36 cellular contexts compared by ENCODE assay signal in the genomic region with DNA sequence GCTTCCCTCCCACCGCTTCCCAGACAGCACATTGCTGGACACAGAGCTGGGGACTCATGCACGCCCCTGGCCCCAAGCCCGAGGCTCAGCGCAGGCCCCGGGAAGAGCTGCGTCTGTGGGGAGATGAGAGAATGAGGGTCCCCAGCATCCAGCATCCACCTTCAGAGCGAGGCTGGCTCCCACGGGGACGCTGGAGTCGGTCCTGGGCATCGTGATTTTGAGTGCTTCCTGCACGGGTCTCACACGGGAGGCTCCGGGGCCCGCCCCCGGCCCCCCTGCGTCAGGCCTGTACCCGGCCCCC. TPM values are rescaled to one million over a fixed set of nuclear protein-coding genes. Genes with fewer than 3 reads are reported as not detected.
"Had no signal": no experiment of that assay in that cellular context is flagged by ENCODE, and none has a peak within 500 bp of the region (broad histone marks: within the 10 kb centered on the region; RNA-seq: fewer than 3 reads in every experiment).

No MANE protein-coding gene starts in this region.

- H3K36me3 ChIP-seq: cardiac muscle cell had no signal

- H3K9me3 Mint-ChIP-seq: activated CD4-positive, alpha-beta memory T cell treated with anti-CD3 and anti-CD28 coated beads, Interleukin-2, amount 10 ng/mL, durations not matched to agents 7 days and 5 days; activated naive CD8-positive, alpha-beta T cell treated with anti-CD3 and anti-CD28 coated beads for 36 hours; activated T-helper 17 cell treated with anti-CD3 and anti-CD28 coated beads, Interleukin-2, amount 50 U/mL, for 72 hours; central memory CD8-positive, alpha-beta T cell had no signal

- H3K27me3 Mint-ChIP-seq: activated CD4-positive, alpha-beta memory T cell treated with anti-CD3 and anti-CD28 coated beads, Interleukin-2, amount 10 ng/mL, durations not matched to agents 7 days and 5 days; activated CD8-positive, alpha-beta memory T cell treated with anti-CD3 and anti-CD28 coated beads, Interleukin-2, amount 10 ng/mL, durations not matched to agents 7 days and 5 days; activated naive CD8-positive, alpha-beta T cell treated with anti-CD3 and anti-CD28 coated beads for 36 hours; activated T-helper 17 cell treated with anti-CD3 and anti-CD28 coated beads, Interleukin-2, amount 50 U/mL, for 72 hours; central memory CD8-positive, alpha-beta T cell had no signal

- H3K4me3 Mint-ChIP-seq: activated CD4-positive, alpha-beta memory T cell treated with anti-CD3 and anti-CD28 coated beads, Interleukin-2, amount 10 ng/mL, durations not matched to agents 7 days and 5 days; activated CD8-positive, alpha-beta memory T cell treated with anti-CD3 and anti-CD28 coated beads, Interleukin-2, amount 10 ng/mL, durations not matched to agents 7 days and 5 days; activated naive CD8-positive, alpha-beta T cell treated with anti-CD3 and anti-CD28 coated beads for 36 hours; activated T-helper 17 cell treated with anti-CD3 and anti-CD28 coated beads, Interleukin-2, amount 50 U/mL, for 72 hours; central memory CD8-positive, alpha-beta T cell had no signal

- H3K4me3 ChIP-seq: ascending aorta, cardiac muscle cell, Peyer's patch, SK-N-MC had no signal

- H3K27ac ChIP-seq: ascending aorta, cardiac muscle cell, SK-N-MC, WERI-Rb-1 had no signal

- H3K27ac Mint-ChIP-seq: activated CD4-positive, alpha-beta memory T cell treated with anti-CD3 and anti-CD28 coated beads, Interleukin-2, amount 10 ng/mL, durations not matched to agents 7 days and 5 days; activated CD8-positive, alpha-beta memory T cell treated with anti-CD3 and anti-CD28 coated beads, Interleukin-2, amount 10 ng/mL, durations not matched to agents 7 days and 5 days; activated T-helper 17 cell treated with anti-CD3 and anti-CD28 coated beads, Interleukin-2, amount 50 U/mL, for 72 hours had no signal

- ATAC-seq: activated CD8-positive, alpha-beta memory T cell treated with anti-CD3 and anti-CD28 coated beads, Interleukin-2, amount 10 ng/mL, durations not matched to agents 7 days and 5 days; activated T-helper 17 cell treated with anti-CD3 and anti-CD28 coated beads, Interleukin-2, amount 50 U/mL, for 72 hours; PC-3 had no signal

- DNase-seq: activated CD4-positive, alpha-beta memory T cell treated with anti-CD3 and anti-CD28 coated beads, Interleukin-2, amount 10 ng/mL, durations not matched to agents 7 days and 5 days; activated CD4-positive, alpha-beta T cell treated with anti-CD3 and anti-CD28 coated beads for 1 hour; activated CD4-positive, alpha-beta T cell treated with anti-CD3 and anti-CD28 coated beads for 48 hours; activated CD4-positive, CD25-positive, alpha-beta regulatory T cell; activated CD8-positive, alpha-beta memory T cell treated with anti-CD3 and anti-CD28 coated beads for 24 hours; activated CD8-positive, alpha-beta memory T cell treated with anti-CD3 and anti-CD28 coated beads, Interleukin-2, amount 10 ng/mL, durations not matched to agents 7 days and 5 days; activated CD8-positive, alpha-beta memory T cell treated with anti-CD3 and anti-CD28 coated beads, Interleukin-2, amount 50 U/mL, for 48 hours; activated effector memory CD4-positive, alpha-beta T cell treated with anti-CD3 and anti-CD28 coated beads, Interleukin-2, amount 50 U/mL, for 16 hours; activated naive CD4-positive, alpha-beta T cell; activated naive CD4-positive, alpha-beta T cell treated with anti-CD3 and anti-CD28 coated beads, Interleukin-2, amount 50 U/mL, for 16 hours; activated naive CD8-positive, alpha-beta T cell treated with anti-CD3 and anti-CD28 coated beads for 36 hours; activated T-cell treated with anti-CD3 and anti-CD28 coated beads, Interleukin-2, amount 50 U/mL, for 48 hours; amygdala; Kasumi-1; MM.1S; MV-4-11; NCI-H1092; NCI-H146; NCI-H187; NCI-H2029 treated with DMSO at 0.1 percent for 48 hours; NCI-H2107; NCI-H2171; NCI-H510A; NCI-H526; NCI-H748 treated with DMSO at 0.1 percent for 48 hours; NK-92 treated with Interleukin-12 subunit alpha and Interleukin-12 subunit beta, amount 100 ng/mL, for 24 hours; PC-3; Peyer's patch; Right ventricle myocardium superior; T1000; WERI-Rb-1 had no signal

- H3K9me3 ChIP-seq: ascending aorta, Peyer's patch had no signal

- H3K27me3 ChIP-seq: ascending aorta, cardiac muscle cell, Peyer's patch had no signal

RNA-seq across cellular contexts. Expression of a gene that starts 11.9 kb away (rescaled TPM):
- total RNA-seq: cardiac muscle cell had no signal
- polyA plus RNA-seq: cardiac muscle cell had no signal

RNA-seq across cellular contexts. Expression of a gene that starts 34.0 kb away (rescaled TPM):
- total RNA-seq: activated CD8-positive, alpha-beta memory T cell treated with anti-CD3 and anti-CD28 coated beads, Interleukin-2, amount 10 ng/mL, durations not matched to agents 7 days and 5 days; ascending aorta; Peyer's patch; Right ventricle myocardium superior had no signal

RNA-seq across cellular contexts. Expression of a gene that starts 54.6 kb away (rescaled TPM):
- total RNA-seq: PC-3 had no signal
- polyA plus RNA-seq: cardiac muscle cell had no signal
